In the genomic region with DNA sequence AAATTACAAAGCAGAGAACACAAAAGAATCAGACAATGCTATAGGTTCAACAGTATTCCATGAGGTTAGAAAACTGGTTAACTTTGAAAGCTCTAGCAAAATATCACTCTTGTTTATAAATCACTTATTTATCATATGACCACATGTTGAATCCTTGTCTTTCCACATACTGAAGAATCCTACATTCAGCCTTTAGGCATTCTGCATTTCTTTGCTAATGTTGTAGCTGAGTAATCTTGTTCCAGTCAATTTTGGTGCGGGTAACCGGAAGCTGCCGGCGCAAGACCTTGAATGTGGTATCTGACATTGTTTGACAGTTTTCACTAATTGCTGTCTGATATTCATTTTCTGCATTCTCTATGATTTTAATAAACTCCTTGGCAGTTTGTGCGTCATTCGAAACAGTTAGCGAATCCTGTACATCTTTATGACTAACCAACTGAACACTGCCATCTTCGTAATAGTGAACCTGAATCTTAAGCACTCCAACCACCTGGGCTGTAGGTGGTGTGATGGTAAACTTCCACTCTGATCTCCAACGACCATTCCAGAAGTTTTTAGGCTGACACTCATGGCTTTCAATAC, we compare ENCODE assay signal across 1 cellular context.
TF ChIP-seq lines count a peak whose summit lies in the region.

No MANE protein-coding gene starts in this region.

TF ChIP-seq in GM12891, 5 proteins besides CTCF, POLR2A, EP300 and RAD21 (continued from another document):
- no peak for TF ChIP-seq PAX5 (IDR thresholded peaks at IDR 0.05; ENCODE audit: insufficient read depth, low read length, severe bottlenecking)
- TF ChIP-seq TAF1 (IDR thresholded peaks at IDR 0.05; ENCODE audit: low read depth, low read length), result no peak
- no peak for TF ChIP-seq POU2F2 (IDR thresholded peaks at IDR 0.05; ENCODE audit: low read depth, low read length)
- no peak for TF ChIP-seq SPI1 (IDR thresholded peaks at IDR 0.05; ENCODE audit: low read depth, low read length)
